1 cellular context compared by ENCODE assay signal in the genomic region with DNA sequence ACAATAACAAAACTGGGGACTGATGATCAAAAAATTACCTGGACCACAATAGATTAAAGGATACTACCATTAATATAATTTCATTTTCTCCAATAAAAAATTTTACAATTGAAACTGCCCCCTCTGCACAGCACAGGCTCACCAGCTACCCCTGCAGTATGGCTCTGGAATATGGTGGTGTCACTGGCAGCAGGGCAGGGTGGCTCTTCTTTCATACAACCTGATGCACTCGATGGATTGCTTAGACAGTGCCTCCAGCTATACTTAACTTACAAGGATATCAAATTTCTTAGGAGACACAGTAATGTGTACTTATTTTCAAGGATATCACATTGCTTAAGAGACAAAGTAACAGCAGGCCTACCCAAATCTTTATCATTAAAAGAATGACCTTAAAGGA.
TF ChIP-seq lines count a peak whose summit lies in the region.

No MANE protein-coding gene starts in this region.

TF ChIP-seq in GM23338, 12 proteins besides CTCF, POLR2A, EP300 and RAD21 (continued from another document):
- TF ChIP-seq, protein P1, sequence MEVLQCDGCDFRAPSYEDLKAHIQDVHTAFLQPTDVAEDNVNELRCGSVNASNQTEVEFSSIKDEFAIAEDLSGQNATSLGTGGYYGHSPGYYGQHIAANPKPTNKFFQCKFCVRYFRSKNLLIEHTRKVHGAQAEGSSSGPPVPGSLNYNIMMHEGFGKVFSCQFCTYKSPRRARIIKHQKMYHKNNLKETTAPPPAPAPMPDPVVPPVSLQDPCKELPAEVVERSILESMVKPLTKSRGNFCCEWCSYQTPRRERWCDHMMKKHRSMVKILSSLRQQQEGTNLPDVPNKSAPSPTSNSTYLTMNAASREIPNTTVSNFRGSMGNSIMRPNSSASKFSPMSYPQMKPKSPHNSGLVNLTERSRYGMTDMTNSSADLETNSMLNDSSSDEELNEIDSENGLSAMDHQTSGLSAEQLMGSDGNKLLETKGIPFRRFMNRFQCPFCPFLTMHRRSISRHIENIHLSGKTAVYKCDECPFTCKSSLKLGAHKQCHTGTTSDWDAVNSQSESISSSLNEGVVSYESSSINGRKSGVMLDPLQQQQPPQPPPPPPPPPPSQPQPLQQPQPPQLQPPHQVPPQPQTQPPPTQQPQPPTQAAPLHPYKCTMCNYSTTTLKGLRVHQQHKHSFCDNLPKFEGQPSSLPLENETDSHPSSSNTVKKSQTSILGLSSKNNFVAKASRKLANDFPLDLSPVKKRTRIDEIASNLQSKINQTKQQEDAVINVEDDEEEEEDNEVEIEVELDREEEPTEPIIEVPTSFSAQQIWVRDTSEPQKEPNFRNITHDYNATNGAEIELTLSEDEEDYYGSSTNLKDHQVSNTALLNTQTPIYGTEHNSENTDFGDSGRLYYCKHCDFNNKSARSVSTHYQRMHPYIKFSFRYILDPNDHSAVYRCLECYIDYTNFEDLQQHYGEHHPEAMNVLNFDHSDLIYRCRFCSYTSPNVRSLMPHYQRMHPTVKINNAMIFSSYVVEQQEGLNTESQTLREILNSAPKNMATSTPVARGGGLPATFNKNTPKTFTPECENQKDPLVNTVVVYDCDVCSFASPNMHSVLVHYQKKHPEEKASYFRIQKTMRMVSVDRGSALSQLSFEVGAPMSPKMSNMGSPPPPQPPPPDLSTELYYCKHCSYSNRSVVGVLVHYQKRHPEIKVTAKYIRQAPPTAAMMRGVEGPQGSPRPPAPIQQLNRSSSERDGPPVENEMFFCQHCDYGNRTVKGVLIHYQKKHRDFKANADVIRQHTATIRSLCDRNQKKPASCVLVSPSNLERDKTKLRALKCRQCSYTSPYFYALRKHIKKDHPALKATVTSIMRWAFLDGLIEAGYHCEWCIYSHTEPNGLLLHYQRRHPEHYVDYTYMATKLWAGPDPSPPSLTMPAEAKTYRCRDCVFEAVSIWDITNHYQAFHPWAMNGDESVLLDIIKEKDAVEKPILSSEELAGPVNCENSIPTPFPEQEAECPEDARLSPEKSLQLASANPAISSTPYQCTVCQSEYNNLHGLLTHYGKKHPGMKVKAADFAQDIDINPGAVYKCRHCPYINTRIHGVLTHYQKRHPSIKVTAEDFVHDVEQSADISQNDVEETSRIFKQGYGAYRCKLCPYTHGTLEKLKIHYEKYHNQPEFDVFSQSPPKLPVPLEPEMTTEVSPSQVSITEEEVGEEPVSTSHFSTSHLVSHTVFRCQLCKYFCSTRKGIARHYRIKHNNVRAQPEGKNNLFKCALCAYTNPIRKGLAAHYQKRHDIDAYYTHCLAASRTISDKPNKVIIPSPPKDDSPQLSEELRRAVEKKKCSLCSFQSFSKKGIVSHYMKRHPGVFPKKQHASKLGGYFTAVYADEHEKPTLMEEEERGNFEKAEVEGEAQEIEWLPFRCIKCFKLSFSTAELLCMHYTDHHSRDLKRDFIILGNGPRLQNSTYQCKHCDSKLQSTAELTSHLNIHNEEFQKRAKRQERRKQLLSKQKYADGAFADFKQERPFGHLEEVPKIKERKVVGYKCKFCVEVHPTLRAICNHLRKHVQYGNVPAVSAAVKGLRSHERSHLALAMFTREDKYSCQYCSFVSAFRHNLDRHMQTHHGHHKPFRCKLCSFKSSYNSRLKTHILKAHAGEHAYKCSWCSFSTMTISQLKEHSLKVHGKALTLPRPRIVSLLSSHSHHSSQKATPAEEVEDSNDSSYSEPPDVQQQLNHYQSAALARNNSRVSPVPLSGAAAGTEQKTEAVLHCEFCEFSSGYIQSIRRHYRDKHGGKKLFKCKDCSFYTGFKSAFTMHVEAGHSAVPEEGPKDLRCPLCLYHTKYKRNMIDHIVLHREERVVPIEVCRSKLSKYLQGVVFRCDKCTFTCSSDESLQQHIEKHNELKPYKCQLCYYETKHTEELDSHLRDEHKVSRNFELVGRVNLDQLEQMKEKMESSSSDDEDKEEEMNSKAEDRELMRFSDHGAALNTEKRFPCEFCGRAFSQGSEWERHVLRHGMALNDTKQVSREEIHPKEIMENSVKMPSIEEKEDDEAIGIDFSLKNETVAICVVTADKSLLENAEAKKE (CRISPR knock-in tag; IDR thresholded peaks at IDR 0.05) = no peak
- TF ChIP-seq EZH2 (IDR thresholded peaks at IDR 0.05; ENCODE audit: low read depth, unreplicated experiment) = no peak
- TF ChIP-seq, protein P2, sequence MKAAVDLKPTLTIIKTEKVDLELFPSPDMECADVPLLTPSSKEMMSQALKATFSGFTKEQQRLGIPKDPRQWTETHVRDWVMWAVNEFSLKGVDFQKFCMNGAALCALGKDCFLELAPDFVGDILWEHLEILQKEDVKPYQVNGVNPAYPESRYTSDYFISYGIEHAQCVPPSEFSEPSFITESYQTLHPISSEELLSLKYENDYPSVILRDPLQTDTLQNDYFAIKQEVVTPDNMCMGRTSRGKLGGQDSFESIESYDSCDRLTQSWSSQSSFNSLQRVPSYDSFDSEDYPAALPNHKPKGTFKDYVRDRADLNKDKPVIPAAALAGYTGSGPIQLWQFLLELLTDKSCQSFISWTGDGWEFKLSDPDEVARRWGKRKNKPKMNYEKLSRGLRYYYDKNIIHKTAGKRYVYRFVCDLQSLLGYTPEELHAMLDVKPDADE (IDR thresholded peaks at IDR 0.05) = no peak
- TF ChIP-seq STAT1 (IDR thresholded peaks at IDR 0.05; ENCODE audit: unreplicated experiment) = no peak
- no peak for TF ChIP-seq POLR2AphosphoS5 (IDR thresholded peaks at IDR 0.05; ENCODE audit: low read depth)
- no peak for TF ChIP-seq NANOG (IDR thresholded peaks at IDR 0.05; ENCODE audit: borderline replicate concordance)
